ENCODE assay signal across 1 cellular context in genomic region chr10:132331956-132332749, GRCh38.
TF ChIP-seq lines count a peak whose summit lies in the region.

Gene LRRC27, plus strand, starts transcription at chr10:132332193. Its CDS starts 1,332 bp downstream, at chr10:132333525.

TF ChIP-seq in HCT116, 20 proteins besides CTCF, POLR2A, EP300 and RAD21 (continued from another document):
- TF ChIP-seq MAX (IDR thresholded peaks at IDR 0.05) (peak; percentile 66), FOSL1 (IDR thresholded peaks at IDR 0.05; ENCODE audit: low read depth) (no peak), EZH2phosphoT487 (IDR thresholded peaks at IDR 0.05; ENCODE audit: borderline replicate concordance) (no peak), CEBPB (IDR thresholded peaks at IDR 0.05; ENCODE audit: low read depth) (no peak), SRF (IDR thresholded peaks at IDR 0.05; ENCODE audit: low read depth) (no peak), EZH2 (IDR thresholded peaks at IDR 0.05) (no peak), POLR2AphosphoS5 (IDR thresholded peaks at IDR 0.05; ENCODE audit: low read depth, low read length) (peak; percentile 53), CBX3 (IDR thresholded peaks at IDR 0.05; ENCODE audit: low read depth) (no peak), ZNF274 (IDR thresholded peaks at IDR 0.05; ENCODE audit: low read depth, low read length) (no peak), JUND (IDR thresholded peaks at IDR 0.05) (no peak), YY1 (IDR thresholded peaks at IDR 0.05; ENCODE audit: extremely low read depth, insufficient replicate concordance, low read depth, low read length) (peak; percentile 90), ATF3 (IDR thresholded peaks at IDR 0.05) (no peak; the same call in 1 of the 2 replicates)
